In genomic region chr10:112728118-112728963, GRCh38 we compare ENCODE assay signal across 20 cellular contexts.
DNase-seq lines count a peak whose midpoint lies in the region; ATAC-seq, FAIRE-seq and TF ChIP-seq lines count a peak whose summit lies in the region.
"Had no signal": no experiment of that assay in that cellular context is flagged by ENCODE, and none has a peak within 500 bp of the region (broad histone marks: within the 10 kb centered on the region; RNA-seq: fewer than 3 reads in every experiment).

No MANE protein-coding gene starts in this region.

- H3K36me3 Mint-ChIP-seq in endodermal cell (ENCODE audit: low read depth): peaks cover 1% of the 10 kb centered on the region
- peaks cover 9% of the 10 kb centered on the region for H3K36me3 Mint-ChIP-seq in CD8-positive, alpha-beta T cell

- H3K4me1 ChIP-seq in endodermal cell (ENCODE audit: control insufficient read depth, insufficient read depth, low read length) (peaks cover 17% of the 10 kb centered on the region), right lobe of liver (peaks cover 0 to 23% (median 9%) of the 10 kb centered on the region in 4 donors), small intestine (ENCODE audit: control insufficient read depth in 2 of 2, insufficient read depth in 1 of 2, low read depth in 1 of 2, low read length in 1 of 2) (peaks cover 4 to 5% of the 10 kb centered on the region in 2 donors)
- H3K4me1 ChIP-seq in CD8-positive, alpha-beta T cell (ENCODE audit: insufficient read depth, low read length): no peaks in the 10 kb centered on the region

- H3K36me3 ChIP-seq in endodermal cell (ENCODE audit: control insufficient read depth, insufficient read depth, low read length) (no peaks in the 10 kb centered on the region), right lobe of liver (no peaks in the 10 kb centered on the region), small intestine (ENCODE audit: control insufficient read depth in 2 of 2, insufficient read depth in 2 of 2, low read length in 2 of 2) (no peaks in the 10 kb centered on the region)
- no peaks in the 10 kb centered on the region for H3K36me3 ChIP-seq in CD8-positive, alpha-beta T cell (ENCODE audit: insufficient read depth, low read length)
- H3K36me3 ChIP-seq: SJCRH30 had no signal

- peak overlapping the region; percentile 41 for H3K4me3 ChIP-seq in endodermal cell (ENCODE audit: low read length)
- H3K4me3 ChIP-seq in right lobe of liver: peak overlapping the region in 1 of 3 donors; percentile 5
- no peak overlapping the region for H3K4me3 ChIP-seq in small intestine (ENCODE audit: low read depth in 1 of 2, low read length in 2 of 2)
- H3K4me3 ChIP-seq in CD8-positive, alpha-beta T cell (ENCODE audit: low read depth, low read length): no peak overlapping the region
- H3K4me3 ChIP-seq: SJCRH30 had no signal

- H3K27me3 ChIP-seq in endodermal cell (ENCODE audit: control insufficient read depth, insufficient read depth, low read length, poor library complexity, severe bottlenecking): no peaks in the 10 kb centered on the region
- H3K27me3 ChIP-seq in right lobe of liver: no peaks in the 10 kb centered on the region
- no peaks in the 10 kb centered on the region for H3K27me3 ChIP-seq in small intestine (ENCODE audit: control insufficient read depth in 2 of 2, insufficient read depth in 2 of 2, low read length in 2 of 2)
- no peaks in the 10 kb centered on the region for H3K27me3 ChIP-seq in CD8-positive, alpha-beta T cell (ENCODE audit: insufficient read depth, low read length)
- H3K27me3 ChIP-seq: SJCRH30 had no signal

- DNase-seq in DMS53 (lab: John Stamatoyannopoulos, UW): peak; percentile 16
- no peak for DNase-seq in DMS53 treated with DMSO at 0.1 percent for 48 hours (lab: John Stamatoyannopoulos, UW; ENCODE audit: unreplicated experiment)
- DNase-seq in endodermal cell: no peak
- DNase-seq in right lobe of liver: no peak
- DNase-seq in small intestine: peak; percentile 70
- DNase-seq in NCI-H510A treated with DMSO at 0.1 percent for 48 hours (lab: John Stamatoyannopoulos, UW): no peak
- DNase-seq in CD8-positive, alpha-beta T cell: no peak
- no peak for DNase-seq in NCI-H2081 treated with DMSO at 0.1 percent for 48 hours (lab: John Stamatoyannopoulos, UW)
- DNase-seq: AML-193, DMS 273 treated with DMSO at 0.1 percent for 48 hours, GDM1, HFFc6, KG1, NCI-H187 treated with DMSO at 0.1 percent for 48 hours, NCI-H345, NCI-H526, SJCRH30 had no signal

- WGBS in endodermal cell (ENCODE audit: insufficient coverage in 1 of 2, insufficient read length in 1 of 2), 2 experiments: 90% methylated on average over 5 of the region's 5 CpGs; no CpG with 5 or more reads in 1 of the 2 experiments
- 36% methylated on average over 5 of the region's 5 CpGs for WGBS in right lobe of liver (ENCODE audit: insufficient coverage, low coverage, low lambda C conversion rate, missing lambda C conversion rate)
- 28 to 68% (median 47%) methylated on average over 5 of the region's 5 CpGs for WGBS in small intestine, 3 donors

- peak overlapping the region; percentile 76 for H3K27ac Mint-ChIP-seq in endodermal cell
- no peak overlapping the region for H3K27ac Mint-ChIP-seq in CD8-positive, alpha-beta T cell
- H3K27ac Mint-ChIP-seq: HFFc6 had no signal

- no peak overlapping the region for H3K9ac ChIP-seq in endodermal cell (ENCODE audit: extremely low read depth, low read length, poor library complexity, severe bottlenecking)

- intact Hi-C loops in right lobe of liver (cut with DNase I): no loop called here
- intact Hi-C loops in CD8-positive, alpha-beta T cell (cut with DNase I, micrococcal nuclease): loop anchor here in 1 of 2 experiments (10.0 kb wide), 1 partner anchor 836 kb away; no protein-coding TSS in a partner anchor

- peaks cover 3% of the 10 kb centered on the region for H3K9me3 Mint-ChIP-seq in endodermal cell
- no peaks in the 10 kb centered on the region for H3K9me3 Mint-ChIP-seq in CD8-positive, alpha-beta T cell
- H3K9me3 Mint-ChIP-seq: HFFc6 had no signal

- ATAC-seq in right lobe of liver: peak; percentile 88 to 93 (median 91)
- no peak for ATAC-seq in CD8-positive, alpha-beta T cell

- no peak for TF ChIP-seq CTCF in endodermal cell (conservative IDR thresholded peaks at IDR 0.05)
- TF ChIP-seq CTCF in right lobe of liver (IDR thresholded peaks at IDR 0.05): no peak
- TF ChIP-seq CTCF in CD8-positive, alpha-beta T cell (IDR thresholded peaks at IDR 0.05): no peak

- FAIRE-seq in small intestine (lab: Jason Lieb, UNC): no peak
- FAIRE-seq: H1 had no signal

- H3K9me3 ChIP-seq in endodermal cell (ENCODE audit: control insufficient read depth, low read length): no peaks in the 10 kb centered on the region
- no peaks in the 10 kb centered on the region for H3K9me3 ChIP-seq in right lobe of liver
- H3K9me3 ChIP-seq in small intestine (ENCODE audit: control insufficient read depth, low read depth): no peaks in the 10 kb centered on the region
- H3K9me3 ChIP-seq in CD8-positive, alpha-beta T cell (ENCODE audit: low read length): no peaks in the 10 kb centered on the region
- H3K9me3 ChIP-seq: SJCRH30 had no signal

- CTCF ChIA-PET in CD8-positive, alpha-beta T cell (lab: Charles Lee): no interaction called here

- H3K27me3 Mint-ChIP-seq in endodermal cell (ENCODE audit: insufficient read depth): no peaks in the 10 kb centered on the region
- no peaks in the 10 kb centered on the region for H3K27me3 Mint-ChIP-seq in CD8-positive, alpha-beta T cell (ENCODE audit: low read depth)

- no peak overlapping the region for H3K27ac ChIP-seq in endodermal cell (ENCODE audit: low read depth, low read length)
- H3K27ac ChIP-seq in right lobe of liver: peak overlapping the region; percentile 61 to 74 (median 64)
- no peak overlapping the region for H3K27ac ChIP-seq in small intestine (ENCODE audit: low read depth in 1 of 2, low read length in 1 of 2)
- H3K27ac ChIP-seq in CD8-positive, alpha-beta T cell (ENCODE audit: low read depth, low read length): no peak overlapping the region
- H3K27ac ChIP-seq: 22Rv1, C4-2B, SJCRH30 had no signal

- POLR2A ChIA-PET in CD8-positive, alpha-beta T cell (lab: Charles Lee): no interaction called here

- H3K4me3 Mint-ChIP-seq in endodermal cell: no peak overlapping the region
- H3K4me3 Mint-ChIP-seq in CD8-positive, alpha-beta T cell: no peak overlapping the region
- H3K4me3 Mint-ChIP-seq: HFFc6 had no signal

- peaks cover 48% of the 10 kb centered on the region for H3K4me1 Mint-ChIP-seq in endodermal cell
- no peaks in the 10 kb centered on the region for H3K4me1 Mint-ChIP-seq in CD8-positive, alpha-beta T cell (ENCODE audit: low read depth)

- TF ChIP-seq POLR2A in right lobe of liver (IDR thresholded peaks at IDR 0.05): peak; percentile 39

Comparison
In these comparisons a context has a peak if more than half of its experiments do, and no peak if none do; other contexts are left out.
1. DNase-seq: peak in DMS53 (single experiment) and small intestine (single experiment); none in DMS53 treated with DMSO at 0.1 percent for 48 hours (single experiment), endodermal cell (single experiment), right lobe of liver (0 of 3), NCI-H510A treated with DMSO at 0.1 percent for 48 hours (single experiment), CD8-positive, alpha-beta T cell (0 of 7) and NCI-H2081 treated with DMSO at 0.1 percent for 48 hours (single experiment).
2. H3K27ac ChIP-seq: peak in right lobe of liver (3 of 3); none in endodermal cell (single experiment), small intestine (0 of 2) and CD8-positive, alpha-beta T cell (single experiment).